In the genomic region with DNA sequence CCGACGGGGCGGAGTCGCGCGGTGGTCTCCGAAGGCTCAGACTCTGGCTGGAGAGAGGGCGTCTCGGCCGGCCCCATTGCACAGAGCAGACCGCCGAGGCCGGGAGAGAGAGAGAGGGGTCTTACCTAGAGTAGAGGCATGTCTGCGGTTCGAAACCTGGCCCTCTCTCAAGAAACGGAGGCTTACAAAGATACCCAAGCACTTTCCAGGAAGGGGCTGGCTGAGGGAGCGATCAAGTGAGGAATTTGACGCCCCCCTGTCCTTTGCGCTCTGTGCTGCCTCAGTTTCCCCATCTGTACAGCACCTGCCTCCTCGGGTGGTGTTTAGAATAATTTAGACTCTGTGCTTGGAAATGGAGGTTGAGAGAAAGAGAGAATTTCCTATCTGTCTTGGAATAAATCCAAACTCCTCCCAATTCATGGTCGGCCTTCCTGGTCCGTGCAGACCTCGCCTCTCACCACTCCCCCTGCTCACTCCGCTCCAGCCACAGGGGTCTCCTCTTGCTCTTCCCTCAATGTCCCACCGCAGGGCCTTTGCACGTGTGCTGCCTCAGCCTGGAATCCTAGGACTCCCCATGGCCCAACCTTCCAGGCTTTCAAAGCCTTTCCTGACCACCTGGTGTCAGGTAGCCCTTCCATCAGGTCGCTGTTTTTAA, we compare ENCODE assay signal across 8 cellular contexts. TPM values are rescaled to one million over a fixed set of nuclear protein-coding genes. Genes with fewer than 3 reads are reported as not detected.
DNase-seq lines count a peak whose midpoint lies in the region; ATAC-seq, FAIRE-seq and TF ChIP-seq lines count a peak whose summit lies in the region.

No MANE protein-coding gene starts in this region.

- peak overlapping the region; percentile 55 for H3K9ac ChIP-seq in fibroblast of lung (ENCODE audit: insufficient read depth, low read length)

- H2AFZ ChIP-seq in fibroblast of lung (ENCODE audit: low read length) = peak overlapping the region; percentile 89

- H3K27me3 ChIP-seq in fibroblast of lung (ENCODE audit: control insufficient read depth, insufficient read depth, low read length) (no peaks in the 10 kb centered on the region), psoas muscle (ENCODE audit: insufficient read depth in 3 of 3, low read length in 2 of 3) (no peaks in the 10 kb centered on the region)

- no peaks in the 10 kb centered on the region for H3K36me3 Mint-ChIP-seq in activated naive CD4-positive, alpha-beta T cell treated with anti-CD3 and anti-CD28 coated beads, Interleukin-2, amount 10 ng/mL, durations not matched to agents 7 days and 5 days

- H4K20me1 ChIP-seq in fibroblast of lung (ENCODE audit: control insufficient read depth, extremely low read depth, insufficient read depth, low read length) = no peaks in the 10 kb centered on the region

- H3K4me3 ChIP-seq in fibroblast of lung (replicated peaks in 1 of 4; ENCODE audit: control extremely low read depth in 1 of 4, insufficient read depth in 1 of 4, low read depth in 3 of 4, low read length in 4 of 4) (peak overlapping the region; percentile 57 to 76 (median 72)), psoas muscle (peak overlapping the region; percentile 98)

- peak overlapping the region; percentile 85 for H3K27ac Mint-ChIP-seq in activated naive CD4-positive, alpha-beta T cell treated with anti-CD3 and anti-CD28 coated beads, Interleukin-2, amount 10 ng/mL, durations not matched to agents 7 days and 5 days

- DNase-seq in activated naive CD4-positive, alpha-beta T cell treated with anti-CD3 and anti-CD28 coated beads, Interleukin-2, amount 10 ng/mL, durations not matched to agents 7 days and 5 days = no peak
- no peak for DNase-seq in activated naive CD4-positive, alpha-beta T cell treated with Interleukin-2 at 50 U/mL for 16 hours
- DNase-seq in fibroblast of lung (ENCODE audit: low read depth in 2 of 2) = peak; percentile 31 to 48
- no peak for DNase-seq in psoas muscle
- DNase-seq in frontal cortex (ENCODE audit: low spot score in 2 of 2) = no peak
- DNase-seq in cerebellum (ENCODE audit: low spot score) = no peak
- DNase-seq in NCI-H526 treated with DMSO at 0.1 percent for 48 hours (lab: John Stamatoyannopoulos, UW) = no peak

- TF ChIP-seq CTCF in fibroblast of lung (conservative IDR thresholded peaks at IDR 0.05 in 1 of 2, IDR thresholded peaks at IDR 0.05 in 1 of 2; ENCODE audit: low read depth in 1 of 2, low read length in 2 of 2) (no peak), psoas muscle (IDR thresholded peaks at IDR 0.05) (no peak)

- H3K27me3 Mint-ChIP-seq in activated naive CD4-positive, alpha-beta T cell treated with anti-CD3 and anti-CD28 coated beads, Interleukin-2, amount 10 ng/mL, durations not matched to agents 7 days and 5 days = peaks cover 22% of the 10 kb centered on the region

- peak overlapping the region; percentile 99 for H3K4me2 ChIP-seq in fibroblast of lung (ENCODE audit: extremely low read depth, insufficient read depth, low read length)

- H3K27ac ChIP-seq in fibroblast of lung (ENCODE audit: insufficient read depth, low read length) (peak overlapping the region; percentile 73), psoas muscle (peak overlapping the region; percentile 95)

- no peak for FAIRE-seq in frontal cortex (lab: Jason Lieb, UNC)

- CTCF ChIA-PET in activated naive CD4-positive, alpha-beta T cell treated with anti-CD3 and anti-CD28 coated beads, Interleukin-2, amount 10 ng/mL, durations not matched to agents 7 days and 5 days (lab: Charles Lee) = interaction anchor here (0.7 to 1.1 kb wide), 4 partner anchors 30 to 170 kb away, joined by 3 to 7 read pairs (median 3); no protein-coding TSS in a partner anchor

- peak overlapping the region; percentile 74 for H3K4me3 Mint-ChIP-seq in activated naive CD4-positive, alpha-beta T cell treated with anti-CD3 and anti-CD28 coated beads, Interleukin-2, amount 10 ng/mL, durations not matched to agents 7 days and 5 days

- H3K9me3 ChIP-seq in fibroblast of lung (ENCODE audit: control insufficient read depth, insufficient read depth, low read depth, low read length) = no peaks in the 10 kb centered on the region
- H3K9me3 ChIP-seq in psoas muscle = no peaks in the 10 kb centered on the region

- H3K4me1 Mint-ChIP-seq in activated naive CD4-positive, alpha-beta T cell treated with anti-CD3 and anti-CD28 coated beads, Interleukin-2, amount 10 ng/mL, durations not matched to agents 7 days and 5 days = peaks cover 23% of the 10 kb centered on the region

- no peaks in the 10 kb centered on the region for H3K79me2 ChIP-seq in fibroblast of lung (ENCODE audit: control insufficient read depth, insufficient read depth, low read length)

- no peak for ATAC-seq in SK-N-SH treated with all-trans-retinoic acid at 6 μM for 48 hours
- ATAC-seq in psoas muscle = no peak

- H3K4me1 ChIP-seq in fibroblast of lung (ENCODE audit: control insufficient read depth, extremely low read depth, insufficient read depth, low read length) (peaks cover 8% of the 10 kb centered on the region), psoas muscle (peaks cover 2% of the 10 kb centered on the region)

- no peaks in the 10 kb centered on the region for H3K9me3 Mint-ChIP-seq in activated naive CD4-positive, alpha-beta T cell treated with anti-CD3 and anti-CD28 coated beads, Interleukin-2, amount 10 ng/mL, durations not matched to agents 7 days and 5 days

- 13 to 14% (median 14%) methylated on average over 26 to 27 of the region's 27 CpGs for WGBS in psoas muscle, 3 donors

- H3K36me3 ChIP-seq in fibroblast of lung (ENCODE audit: control insufficient read depth, insufficient read depth, low read length) (no peaks in the 10 kb centered on the region), psoas muscle (ENCODE audit: insufficient read depth in 1 of 2, low read depth in 1 of 2) (no peaks in the 10 kb centered on the region)

- intact Hi-C loops in psoas muscle (cut with DNase I) = no loop called here

TF ChIP-seq in SK-N-SH treated with all-trans-retinoic acid at 6 μM for 48 hours, 23 proteins besides CTCF, POLR2A, EP300 and RAD21:
- TF ChIP-seq PPARA (CRISPR knock-in tag; IDR thresholded peaks at IDR 0.05; ENCODE audit: borderline replicate concordance) (no peak), ZNF70 (CRISPR knock-in tag; IDR thresholded peaks at IDR 0.05) (no peak), ZNF565 (CRISPR knock-in tag; conservative IDR thresholded peaks at IDR 0.05; ENCODE audit: low read depth) (peak; percentile 57; the same call in 1 of the 2 replicates), ZFP30 (CRISPR knock-in tag; IDR thresholded peaks at IDR 0.05) (0 out of 2 replicates have a peak, but pooled peaks have one; percentile 24), BACH2 (CRISPR knock-in tag; IDR thresholded peaks at IDR 0.05; ENCODE audit: borderline replicate concordance) (no peak), ARNTL (CRISPR knock-in tag; IDR thresholded peaks at IDR 0.05; ENCODE audit: borderline replicate concordance, low read depth) (no peak)

RNA-seq across cellular contexts. Expression of a gene that starts 0.7 kb away (rescaled TPM):
- total RNA-seq in fibroblast of lung (34.2 and 35.5 TPM in 2 replicates), psoas muscle (10 to 100 TPM; 32.0 to 78.0 (median 48.1) TPM), frontal cortex (12.2 TPM), cerebellum (14.0 TPM)
- polyA plus RNA-seq in fibroblast of lung (24.8 and 27.7 TPM in 2 replicates), psoas muscle (100 to 1,000 TPM in 2 of 3 donors, 10 to 100 TPM in 1; 78.7 to 177 (median 109) TPM)
- polyA plus RNA-seq in fibroblast of lung (2012) = 47.5 and 61.6 TPM in 2 replicates
- 22.3 and 31.8 TPM in 2 replicates for polyA minus RNA-seq in fibroblast of lung (ENCODE audit: low replicate concordance)

RNA-seq across cellular contexts. Expression of a gene that starts 2.5 kb away (rescaled TPM):
- not detected in 2 replicates for total RNA-seq in fibroblast of lung
- polyA plus RNA-seq in fibroblast of lung = not detected in 2 replicates
- polyA plus RNA-seq in fibroblast of lung (2012) = not detected in 2 replicates
- not detected in 2 replicates for polyA minus RNA-seq in fibroblast of lung (ENCODE audit: low replicate concordance)
- not detected for total RNA-seq in psoas muscle
- not detected for polyA plus RNA-seq in psoas muscle
- not detected for total RNA-seq in frontal cortex
- total RNA-seq in cerebellum = not detected

RNA-seq across cellular contexts. Expression of a gene that starts 14.3 kb away (rescaled TPM):
- total RNA-seq in fibroblast of lung = 0.77 and 1.3 TPM in 2 replicates
- polyA plus RNA-seq in fibroblast of lung = 0.49 and 0.86 TPM in 2 replicates
- polyA plus RNA-seq in fibroblast of lung (2012) = 3.0 and 4.4 TPM in 2 replicates
- 1.1 and 1.5 TPM in 2 replicates for polyA minus RNA-seq in fibroblast of lung (ENCODE audit: low replicate concordance)
- total RNA-seq in psoas muscle = 10 to 100 TPM in 2 of 4 donors, 1 to 10 TPM in 2; 5.9 to 14.3 (median 11.5) TPM
- polyA plus RNA-seq in psoas muscle = 10 to 100 TPM; 11.8 to 12.4 (median 12.2) TPM
- total RNA-seq in frontal cortex = 0.41 TPM
- 0.91 TPM for total RNA-seq in cerebellum

RNA-seq across cellular contexts. Expression of a gene that starts 19.0 kb away (rescaled TPM):
- total RNA-seq in fibroblast of lung (not detected in 2 replicates), psoas muscle (not detected), frontal cortex (4.5 TPM), cerebellum (2.6 TPM)
- polyA plus RNA-seq in fibroblast of lung (not detected in 2 replicates), psoas muscle (under 1 TPM in 1 of 3 donors, not detected in 2; 0.01 TPM)
- polyA plus RNA-seq in fibroblast of lung (2012) = not detected in 2 replicates
- polyA minus RNA-seq in fibroblast of lung (ENCODE audit: low replicate concordance) = not detected in 2 replicates

RNA-seq across cellular contexts. Expression of a gene that starts 22.9 kb away (rescaled TPM):
- total RNA-seq in fibroblast of lung (12.1 and 18.2 TPM in 2 replicates), psoas muscle (1 to 10 TPM; 2.6 to 6.3 (median 4.5) TPM), frontal cortex (18.8 TPM), cerebellum (9.6 TPM)
- polyA plus RNA-seq in fibroblast of lung (18.3 and 19.3 TPM in 2 replicates), psoas muscle (1 to 10 TPM; 2.0 to 4.2 (median 3.6) TPM)
- 36.3 and 47.2 TPM in 2 replicates for polyA plus RNA-seq in fibroblast of lung (2012)
- 15.7 and 40.5 TPM in 2 replicates for polyA minus RNA-seq in fibroblast of lung (ENCODE audit: low replicate concordance)

Comparison
In these comparisons a context has a peak if more than half of its experiments do, and no peak if none do; other contexts are left out.
1. DNase-seq: peak in fibroblast of lung (2 of 2); none in activated naive CD4-positive, alpha-beta T cell treated with anti-CD3 and anti-CD28 coated beads, Interleukin-2, amount 10 ng/mL, durations not matched to agents 7 days and 5 days (single experiment), activated naive CD4-positive, alpha-beta T cell treated with Interleukin-2 at 50 U/mL for 16 hours (single experiment), psoas muscle (0 of 2), frontal cortex (0 of 2), cerebellum (single experiment) and NCI-H526 treated with DMSO at 0.1 percent for 48 hours (single experiment).